ENCODE assay signal across 9 cellular contexts in genomic region chr19:4638330-4638729, GRCh38. TPM values are rescaled to one million over a fixed set of nuclear protein-coding genes. Genes with fewer than 3 reads are reported as not detected.
A peak's percentile ranks its signal among the peaks of the same experiment; 100 is the strongest.
DNase-seq lines count a peak whose midpoint lies in the region; ATAC-seq, FAIRE-seq and TF ChIP-seq lines count a peak whose summit lies in the region.
"Had no signal": no experiment of that assay in that cellular context is flagged by ENCODE, and none has a peak within 500 bp of the region (broad histone marks: within the 10 kb centered on the region; RNA-seq: fewer than 3 reads in every experiment).

No MANE protein-coding gene starts in this region.

- no peaks in the 10 kb centered on the region for H3K36me3 Mint-ChIP-seq in activated CD4-positive, alpha-beta T cell treated with anti-CD3 and anti-CD28 coated beads for 36 hours (ENCODE audit: low read depth)
- H3K36me3 Mint-ChIP-seq in activated naive CD4-positive, alpha-beta T cell treated with anti-CD3 and anti-CD28 coated beads, Interleukin-2, amount 50 U/mL, for 24 hours: no peaks in the 10 kb centered on the region

- WGBS in suprapubic skin: 34% methylated on average over 5 of the region's 11 CpGs

- CTCF ChIA-PET in activated CD4-positive, alpha-beta T cell treated with anti-CD3 and anti-CD28 coated beads for 36 hours (lab: Charles Lee): interaction anchor here (0.6 to 3.0 kb wide), 6 partner anchors 21 to 507 kb away, joined by 3 to 18 read pairs (median 3); no protein-coding TSS in a partner anchor
- CTCF ChIA-PET in HEK293T (lab: Yijun Ruan, JAX): interaction anchor here (0.6 to 1.5 kb wide), 2 partner anchors 13 to 114 kb away, joined by 3 to 6 read pairs; no protein-coding TSS in a partner anchor

- TF ChIP-seq CTCF in kidney (IDR thresholded peaks at IDR 0.05; ENCODE audit: borderline replicate concordance, extremely low read depth, insufficient read depth) (no peak), suprapubic skin (IDR thresholded peaks at IDR 0.05) (no peak), foreskin fibroblast (IDR thresholded peaks at IDR 0.05; ENCODE audit: low read depth, low read length) (no peak)

- no peaks in the 10 kb centered on the region for H3K36me3 ChIP-seq in kidney (ENCODE audit: control insufficient read depth in 1 of 2, insufficient read depth in 2 of 2, low read length in 2 of 2)
- no peaks in the 10 kb centered on the region for H3K36me3 ChIP-seq in suprapubic skin

- TF ChIP-seq POLR2A in suprapubic skin (IDR thresholded peaks at IDR 0.05): no peak
- no peak for TF ChIP-seq POLR2A in erythroblast (IDR thresholded peaks at IDR 0.05; ENCODE audit: low read length)

- POLR2A ChIA-PET in activated CD4-positive, alpha-beta T cell treated with anti-CD3 and anti-CD28 coated beads for 36 hours (lab: Charles Lee): no interaction called here
- POLR2A ChIA-PET in HEK293T (lab: Yijun Ruan, JAX): no interaction called here

- peaks cover 2% of the 10 kb centered on the region for H3K27me3 ChIP-seq in suprapubic skin

- H3K4me1 ChIP-seq in kidney (ENCODE audit: control insufficient read depth in 1 of 2, insufficient read depth in 1 of 2, low read depth in 1 of 2, low read length in 2 of 2) (peaks cover 4 to 22% of the 10 kb centered on the region in 2 donors), suprapubic skin (peaks cover 50% of the 10 kb centered on the region)

- peak overlapping the region in 1 of 2 donors; percentile 34 for H3K9ac ChIP-seq in kidney (ENCODE audit: low read length in 2 of 2)

- FAIRE-seq in kidney (lab: Jason Lieb, UNC): no peak
- FAIRE-seq: bronchial epithelial cell had no signal

- intact Hi-C loops in activated CD4-positive, alpha-beta T cell treated with anti-CD3 and anti-CD28 coated beads for 36 hours (cut with DNase I, micrococcal nuclease): loop anchor here (2.0 to 5.0 kb wide), 4 partner anchors 166 to 938 kb away; partner anchors contain the start of genes HDGFL2 (in 1 of the 2), PIP5K1C (in 1 of the 2) and UBXN6 (in 1 of the 2)
- intact Hi-C loops in kidney (cut with DNase I): loop anchor here (10.0 kb wide), 1 partner anchor 74 kb away; no protein-coding TSS in a partner anchor

- DNase-seq in activated CD4-positive, alpha-beta T cell treated with anti-CD3 and anti-CD28 coated beads for 36 hours: peak; percentile 26
- DNase-seq in activated CD4-positive, alpha-beta T cell treated with anti-CD3 and anti-CD28 coated beads, Interleukin-2, amount 50 U/mL, for 48 hours: no peak
- DNase-seq in kidney: peak; percentile 82
- DNase-seq in suprapubic skin (ENCODE audit: low spot score in 2 of 2): no peak
- DNase-seq in foreskin fibroblast: no peak
- DNase-seq in erythroblast (lab: John Stamatoyannopoulos, UW): no peak
- DNase-seq in HEK293T (ENCODE audit: extremely low spot score): no peak

- no peak for TF ChIP-seq EP300 in suprapubic skin (IDR thresholded peaks at IDR 0.05)

- H3K4me3 ChIP-seq in kidney (ENCODE audit: low read length in 2 of 2) (no peak overlapping the region), suprapubic skin (no peak overlapping the region), foreskin fibroblast (ENCODE audit: low read depth in 1 of 2, low read length in 2 of 2) (no peak overlapping the region)

- peak overlapping the region; percentile 97 for H3K27ac Mint-ChIP-seq in activated CD4-positive, alpha-beta T cell treated with anti-CD3 and anti-CD28 coated beads for 36 hours
- H3K27ac Mint-ChIP-seq in activated naive CD4-positive, alpha-beta T cell treated with anti-CD3 and anti-CD28 coated beads, Interleukin-2, amount 50 U/mL, for 24 hours: no peak overlapping the region

- ATAC-seq in activated CD4-positive, alpha-beta T cell treated with anti-CD3 and anti-CD28 coated beads for 36 hours: no peak

- H3K9me3 ChIP-seq in kidney (ENCODE audit: control insufficient read depth in 1 of 2, low read length in 2 of 2) (no peaks in the 10 kb centered on the region), suprapubic skin (no peaks in the 10 kb centered on the region)

- peak overlapping the region; percentile 90 for H3K4me3 Mint-ChIP-seq in activated CD4-positive, alpha-beta T cell treated with anti-CD3 and anti-CD28 coated beads for 36 hours
- peak overlapping the region; percentile 89 for H3K4me3 Mint-ChIP-seq in activated naive CD4-positive, alpha-beta T cell treated with anti-CD3 and anti-CD28 coated beads, Interleukin-2, amount 50 U/mL, for 24 hours

- H3K9me3 Mint-ChIP-seq in activated CD4-positive, alpha-beta T cell treated with anti-CD3 and anti-CD28 coated beads for 36 hours (ENCODE audit: low read depth): no peaks in the 10 kb centered on the region
- no peaks in the 10 kb centered on the region for H3K9me3 Mint-ChIP-seq in activated naive CD4-positive, alpha-beta T cell treated with anti-CD3 and anti-CD28 coated beads, Interleukin-2, amount 50 U/mL, for 24 hours

- H3K27ac ChIP-seq in kidney (ENCODE audit: low read depth in 2 of 2, low read length in 2 of 2) (no peak overlapping the region), suprapubic skin (peak overlapping the region; percentile 72)

- H3K4me1 Mint-ChIP-seq in activated CD4-positive, alpha-beta T cell treated with anti-CD3 and anti-CD28 coated beads for 36 hours: peaks cover 27% of the 10 kb centered on the region
- H3K4me1 Mint-ChIP-seq in activated naive CD4-positive, alpha-beta T cell treated with anti-CD3 and anti-CD28 coated beads, Interleukin-2, amount 50 U/mL, for 24 hours: peaks cover 33% of the 10 kb centered on the region

- no peaks in the 10 kb centered on the region for H3K27me3 Mint-ChIP-seq in activated CD4-positive, alpha-beta T cell treated with anti-CD3 and anti-CD28 coated beads for 36 hours
- H3K27me3 Mint-ChIP-seq in activated naive CD4-positive, alpha-beta T cell treated with anti-CD3 and anti-CD28 coated beads, Interleukin-2, amount 50 U/mL, for 24 hours: no peaks in the 10 kb centered on the region

TF ChIP-seq in HEK293T, 16 proteins besides CTCF, POLR2A, EP300 and RAD21:
- TF ChIP-seq FOXK2 (IDR thresholded peaks at IDR 0.05) (no peak), BHLHE40 (IDR thresholded peaks at IDR 0.05; ENCODE audit: borderline replicate concordance) (no peak), L3MBTL2 (conservative IDR thresholded peaks at IDR 0.05) (no peak), FOXM1 (IDR thresholded peaks at IDR 0.05; ENCODE audit: borderline replicate concordance) (no peak), TARDBP (IDR thresholded peaks at IDR 0.05) (no peak), HDGF (IDR thresholded peaks at IDR 0.05; ENCODE audit: borderline replicate concordance) (no peak), NFRKB (IDR thresholded peaks at IDR 0.05) (no peak)

RNA-seq across cellular contexts. Expression of gene TNFAIP8L1, which starts 1.0 kb away (rescaled TPM):
- 10 to 100 TPM; 14.1 to 15.4 TPM for total RNA-seq in activated CD4-positive, alpha-beta T cell treated with anti-CD3 and anti-CD28 coated beads for 36 hours
- total RNA-seq in kidney (11.5 TPM), suprapubic skin (1 to 10 TPM; 4.8 to 8.3 (median 7.0) TPM)
- polyA plus RNA-seq in kidney (ENCODE audit: insufficient read depth, low read depth, low replicate concordance): 16.0 TPM

RNA-seq across cellular contexts. Expression of gene MYDGF, which starts 31.8 kb away (rescaled TPM):
- total RNA-seq in activated CD4-positive, alpha-beta T cell treated with anti-CD3 and anti-CD28 coated beads for 36 hours: 10 to 100 TPM; 34.7 to 53.8 TPM
- total RNA-seq in kidney (75.8 TPM), suprapubic skin (10 to 100 TPM; 17.5 to 43.6 (median 28.3) TPM)
- polyA plus RNA-seq in kidney (ENCODE audit: insufficient read depth, low read depth, low replicate concordance): 85.5 TPM

Comparison
In these comparisons a context has a peak if more than half of its experiments do, and no peak if none do; other contexts are left out.
1. DNase-seq: peak in activated CD4-positive, alpha-beta T cell treated with anti-CD3 and anti-CD28 coated beads for 36 hours (single experiment) and kidney (single experiment); none in activated CD4-positive, alpha-beta T cell treated with anti-CD3 and anti-CD28 coated beads, Interleukin-2, amount 50 U/mL, for 48 hours (0 of 2), suprapubic skin (0 of 2), foreskin fibroblast (0 of 2), erythroblast (0 of 2) and HEK293T (single experiment).